Comparison of ENCODE assay signal across 9 cellular contexts in the genomic region with DNA sequence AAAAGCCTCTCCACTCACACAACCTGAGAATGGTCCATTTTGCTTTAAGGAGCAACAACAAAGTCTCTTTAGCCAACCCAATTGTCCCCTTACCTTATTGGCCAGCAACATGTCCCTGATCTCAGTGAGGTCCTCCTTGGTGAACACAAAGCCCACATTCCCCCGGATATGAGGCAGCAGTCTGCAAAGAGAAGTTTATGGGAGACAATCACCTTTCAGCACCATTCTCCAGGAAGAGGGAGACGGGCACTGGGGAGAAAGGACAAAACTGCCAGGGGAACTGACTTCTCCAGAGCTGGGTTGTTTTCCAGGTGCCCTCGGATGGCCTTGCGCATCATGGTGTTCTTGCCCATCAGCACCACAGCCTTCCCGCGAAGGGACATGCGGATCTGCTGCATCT. TPM values are rescaled to one million over a fixed set of nuclear protein-coding genes. Genes with fewer than 3 reads are reported as not detected.
DNase-seq lines count a peak whose midpoint lies in the region; ATAC-seq and TF ChIP-seq lines count a peak whose summit lies in the region.
"Had no signal": no experiment of that assay in that cellular context is flagged by ENCODE, and none has a peak within 500 bp of the region (broad histone marks: within the 10 kb centered on the region; RNA-seq: fewer than 3 reads in every experiment).

No MANE protein-coding gene starts in this region.

- no peak for ATAC-seq in activated CD4-positive, alpha-beta T cell treated with anti-CD3 and anti-CD28 coated beads for 36 hours
- no peak for ATAC-seq in stimulated activated naive CD8-positive, alpha-beta T cell treated with anti-CD3 and anti-CD28 coated beads, Interleukin-15, amount 100 ng/mL, for 72 hours
- ATAC-seq in GM18873 (IDR thresholded peaks at IDR 0.05; ENCODE audit: low FRiP score, unreplicated experiment) = no peak
- ATAC-seq in GM19467 (IDR thresholded peaks at IDR 0.05; ENCODE audit: unreplicated experiment) = no peak

- CTCF ChIA-PET in activated CD4-positive, alpha-beta T cell treated with anti-CD3 and anti-CD28 coated beads for 36 hours (lab: Charles Lee) = interaction anchor here (0.8 to 3.4 kb wide), 3 partner anchors 9 to 29 kb away, joined by 3 to 15 read pairs (median 4); no protein-coding TSS in a partner anchor

- intact Hi-C loops in activated CD4-positive, alpha-beta T cell treated with anti-CD3 and anti-CD28 coated beads for 36 hours (cut with DNase I, micrococcal nuclease) = loop anchor here in 1 of 2 experiments (10.0 kb wide), 1 partner anchor 1596 kb away; the partner anchor contains the start of gene RHOF

- POLR2A ChIA-PET in activated CD4-positive, alpha-beta T cell treated with anti-CD3 and anti-CD28 coated beads for 36 hours (lab: Charles Lee) = interaction anchor here (2.9 to 7.1 kb wide), 3 partner anchors 79 to 103 kb away, joined by 29 to 281 read pairs (median 88); partner anchors contain the start of genes RAB35, RNU4-1, RNU4-2 and SIRT4

- no peak for TF ChIP-seq CTCF in WI38 (IDR thresholded peaks at IDR 0.05; ENCODE audit: low read depth, low read length)
- TF ChIP-seq CTCF in fibroblast of pulmonary artery (IDR thresholded peaks at IDR 0.05; ENCODE audit: low read length, missing control alignments) = no peak

- peaks cover 54% of the 10 kb centered on the region for H3K36me3 Mint-ChIP-seq in activated CD4-positive, alpha-beta T cell treated with anti-CD3 and anti-CD28 coated beads for 36 hours (ENCODE audit: low read depth)

- peaks cover 44% of the 10 kb centered on the region for H3K4me1 Mint-ChIP-seq in activated CD4-positive, alpha-beta T cell treated with anti-CD3 and anti-CD28 coated beads for 36 hours
- peaks cover 60% of the 10 kb centered on the region for H3K4me1 Mint-ChIP-seq in stimulated activated naive CD8-positive, alpha-beta T cell treated with anti-CD3 and anti-CD28 coated beads, Interleukin-15, amount 100 ng/mL, for 72 hours

- H3K9me3 Mint-ChIP-seq in activated CD4-positive, alpha-beta T cell treated with anti-CD3 and anti-CD28 coated beads for 36 hours (ENCODE audit: low read depth) = no peaks in the 10 kb centered on the region
- no peaks in the 10 kb centered on the region for H3K9me3 Mint-ChIP-seq in stimulated activated naive CD8-positive, alpha-beta T cell treated with anti-CD3 and anti-CD28 coated beads, Interleukin-15, amount 100 ng/mL, for 72 hours

- H3K27me3 Mint-ChIP-seq in activated CD4-positive, alpha-beta T cell treated with anti-CD3 and anti-CD28 coated beads for 36 hours = no peaks in the 10 kb centered on the region
- H3K27me3 Mint-ChIP-seq in stimulated activated naive CD8-positive, alpha-beta T cell treated with anti-CD3 and anti-CD28 coated beads, Interleukin-15, amount 100 ng/mL, for 72 hours = no peaks in the 10 kb centered on the region

- peak overlapping the region; percentile 98 for H3K4me3 Mint-ChIP-seq in activated CD4-positive, alpha-beta T cell treated with anti-CD3 and anti-CD28 coated beads for 36 hours
- H3K4me3 Mint-ChIP-seq in stimulated activated naive CD8-positive, alpha-beta T cell treated with anti-CD3 and anti-CD28 coated beads, Interleukin-15, amount 100 ng/mL, for 72 hours = peak overlapping the region; percentile 97 to 99

- H3K4me3 ChIP-seq in WI38 (ENCODE audit: low read depth, low read length) (peak overlapping the region; percentile 97), fibroblast of pulmonary artery (replicated peaks; ENCODE audit: low read depth, low read length) (peak overlapping the region; percentile 99)

- DNase-seq in activated CD4-positive, alpha-beta T cell treated with anti-CD3 and anti-CD28 coated beads for 36 hours = no peak
- DNase-seq in activated CD4-positive, alpha-beta T cell treated with anti-CD3 and anti-CD28 coated beads, Interleukin-2, amount 50 U/mL, for 4 hours = no peak
- no peak for DNase-seq in fibroblast of pulmonary artery (ENCODE audit: low read depth)
- DNase-seq in stimulated activated naive CD8-positive, alpha-beta T cell treated with anti-CD3 and anti-CD28 coated beads, Interleukin-15, amount 100 ng/mL, for 72 hours = no peak
- no peak for DNase-seq in stimulated activated naive CD4-positive, alpha-beta T cell (lab: John Stamatoyannopoulos, UW)
- DNase-seq: C1 segment of cervical spinal cord had no signal

- peak overlapping the region; percentile 99 for H3K27ac Mint-ChIP-seq in activated CD4-positive, alpha-beta T cell treated with anti-CD3 and anti-CD28 coated beads for 36 hours
- peak overlapping the region; percentile 100 for H3K27ac Mint-ChIP-seq in stimulated activated naive CD8-positive, alpha-beta T cell treated with anti-CD3 and anti-CD28 coated beads, Interleukin-15, amount 100 ng/mL, for 72 hours

RNA-seq across cellular contexts. Expression of gene RPLP0, which starts 1.9 kb away (rescaled TPM):
- 1,000 to 10,000 TPM; 3,424 to 4,221 TPM for total RNA-seq in activated CD4-positive, alpha-beta T cell treated with anti-CD3 and anti-CD28 coated beads for 36 hours

RNA-seq across cellular contexts. Expression of gene GCN1, which starts 4.5 kb away (rescaled TPM):
- total RNA-seq in activated CD4-positive, alpha-beta T cell treated with anti-CD3 and anti-CD28 coated beads for 36 hours = 100 to 1,000 TPM; 125 to 139 TPM
